Comparison of ENCODE assay signal across 24 cellular contexts in genomic region chr19:34722353-34722752, GRCh38. TPM values are rescaled to one million over a fixed set of nuclear protein-coding genes. Genes with fewer than 3 reads are reported as not detected.
"Had no signal": no experiment of that assay in that cellular context is flagged by ENCODE, and none has a peak within 500 bp of the region (broad histone marks: within the 10 kb centered on the region; RNA-seq: fewer than 3 reads in every experiment).

No MANE protein-coding gene starts in this region.

- DNase-seq: activated CD4-positive, alpha-beta T cell treated with anti-CD3 and anti-CD28 coated beads for 36 hours; activated CD4-positive, CD25-positive, alpha-beta regulatory T cell; activated CD8-positive, alpha-beta memory T cell treated with anti-CD3 and anti-CD28 coated beads, Interleukin-2, amount 10 ng/mL, durations not matched to agents 7 days and 5 days; activated CD8-positive, alpha-beta T cell treated with anti-CD3 and anti-CD28 coated beads, Interleukin-2, amount 10 ng/mL, durations not matched to agents 7 days and 5 days; activated naive CD8-positive, alpha-beta T cell treated with anti-CD3 and anti-CD28 coated beads, Interleukin-2, amount 50 U/mL, for 24 hours; activated T-cell treated with anti-CD3 and anti-CD28 coated beads, Interleukin-2, amount 50 U/mL, for 48 hours; amygdala; caudate nucleus; heart left ventricle; hypothalamus; naive B cell; ovary; retina; stimulated activated CD4-positive, alpha-beta T cell treated with anti-CD3 and anti-CD28 coated beads, Interleukin-1b, Interleukin-23, amount 100 ng/mL, for 48 hours; stimulated activated CD4-positive, alpha-beta T cell treated with anti-CD3 and anti-CD28 coated beads, Interleukin-4, amount 100 ng/mL, for 4 hours; stimulated activated CD8-positive, alpha-beta memory T cell treated with anti-CD3 and anti-CD28 coated beads, Interleukin-4, amount 100 ng/mL, for 48 hours; stimulated activated naive CD4-positive, alpha-beta T cell; T1000; tibial artery had no signal

- H3K9me3 Mint-ChIP-seq: activated naive CD4-positive, alpha-beta T cell treated with anti-CD3 and anti-CD28 coated beads, Interleukin-2, amount 50 U/mL, for 24 hours; activated naive CD8-positive, alpha-beta T cell treated with anti-CD3 and anti-CD28 coated beads, Interleukin-2, amount 50 U/mL, for 24 hours; activated T-helper 2 cell treated with anti-CD3 and anti-CD28 coated beads, Interferon-gamma antibody, Interleukin-2, Interleukin-4, amounts not matched to agents 10 μg/mL and 5 μg/mL and 100 μg/mL, durations not matched to agents 14 hours and 24 hours and 36 hours had no signal

- H3K4me1 Mint-ChIP-seq: activated CD4-positive, alpha-beta T cell treated with anti-CD3 and anti-CD28 coated beads for 36 hours; activated CD8-positive, alpha-beta memory T cell treated with anti-CD3 and anti-CD28 coated beads, Interleukin-2, amount 10 ng/mL, durations not matched to agents 7 days and 5 days; activated naive CD4-positive, alpha-beta T cell treated with anti-CD3 and anti-CD28 coated beads, Interleukin-2, amount 50 U/mL, for 24 hours; activated naive CD8-positive, alpha-beta T cell treated with anti-CD3 and anti-CD28 coated beads, Interleukin-2, amount 50 U/mL, for 24 hours; mesothelial cell of epicardium; naive B cell had no signal

- H3K27ac Mint-ChIP-seq: activated CD4-positive, alpha-beta T cell treated with anti-CD3 and anti-CD28 coated beads for 36 hours; activated CD8-positive, alpha-beta memory T cell treated with anti-CD3 and anti-CD28 coated beads, Interleukin-2, amount 10 ng/mL, durations not matched to agents 7 days and 5 days; activated CD8-positive, alpha-beta T cell treated with anti-CD3 and anti-CD28 coated beads, Interleukin-2, amount 10 ng/mL, durations not matched to agents 7 days and 5 days; activated naive CD4-positive, alpha-beta T cell treated with anti-CD3 and anti-CD28 coated beads, Interleukin-2, amount 50 U/mL, for 24 hours; activated naive CD8-positive, alpha-beta T cell treated with anti-CD3 and anti-CD28 coated beads, Interleukin-2, amount 50 U/mL, for 24 hours; activated T-helper 2 cell treated with anti-CD3 and anti-CD28 coated beads, Interferon-gamma antibody, Interleukin-2, Interleukin-4, amounts not matched to agents 10 μg/mL and 5 μg/mL and 100 μg/mL, durations not matched to agents 14 hours and 24 hours and 36 hours; mesothelial cell of epicardium had no signal

- H3K4me3 Mint-ChIP-seq: activated CD4-positive, alpha-beta T cell treated with anti-CD3 and anti-CD28 coated beads for 36 hours; activated CD8-positive, alpha-beta memory T cell treated with anti-CD3 and anti-CD28 coated beads, Interleukin-2, amount 10 ng/mL, durations not matched to agents 7 days and 5 days; activated CD8-positive, alpha-beta T cell treated with anti-CD3 and anti-CD28 coated beads, Interleukin-2, amount 10 ng/mL, durations not matched to agents 7 days and 5 days; activated naive CD4-positive, alpha-beta T cell treated with anti-CD3 and anti-CD28 coated beads, Interleukin-2, amount 50 U/mL, for 24 hours; activated naive CD8-positive, alpha-beta T cell treated with anti-CD3 and anti-CD28 coated beads, Interleukin-2, amount 50 U/mL, for 24 hours; mesothelial cell of epicardium; naive B cell had no signal

- H3K36me3 Mint-ChIP-seq: activated CD8-positive, alpha-beta memory T cell treated with anti-CD3 and anti-CD28 coated beads, Interleukin-2, amount 10 ng/mL, durations not matched to agents 7 days and 5 days; activated naive CD4-positive, alpha-beta T cell treated with anti-CD3 and anti-CD28 coated beads, Interleukin-2, amount 50 U/mL, for 24 hours; mesothelial cell of epicardium; naive B cell had no signal

- ATAC-seq: activated CD4-positive, alpha-beta T cell treated with anti-CD3 and anti-CD28 coated beads for 36 hours; activated CD8-positive, alpha-beta memory T cell treated with anti-CD3 and anti-CD28 coated beads, Interleukin-2, amount 10 ng/mL, durations not matched to agents 7 days and 5 days; activated CD8-positive, alpha-beta T cell treated with anti-CD3 and anti-CD28 coated beads, Interleukin-2, amount 10 ng/mL, durations not matched to agents 7 days and 5 days; activated naive CD8-positive, alpha-beta T cell treated with anti-CD3 and anti-CD28 coated beads, Interleukin-2, amount 50 U/mL, for 24 hours; esophagus mucosa; heart left ventricle had no signal

RNA-seq across cellular contexts. Expression of gene SCGB2B2, which starts 45.4 kb away (rescaled TPM):
- total RNA-seq: smooth muscle cell had no signal
